17 cellular contexts compared by ENCODE assay signal in genomic region chr10:60463726-60464125, GRCh38.
A peak's percentile ranks its signal among the peaks of the same experiment; 100 is the strongest.
DNase-seq lines count a peak whose midpoint lies in the region; FAIRE-seq and TF ChIP-seq lines count a peak whose summit lies in the region.
"Had no signal": no experiment of that assay in that cellular context is flagged by ENCODE, and none has a peak within 500 bp of the region (broad histone marks: within the 10 kb centered on the region; RNA-seq: fewer than 3 reads in every experiment).

No MANE protein-coding gene starts in this region.

- no peaks in the 10 kb centered on the region for H3K27me3 ChIP-seq in adipocyte (replicated peaks; ENCODE audit: control insufficient read depth, insufficient read depth, low read length)
- H3K27me3 ChIP-seq: BLaER1 had no signal

- peak; percentile 50 for FAIRE-seq in H54 (lab: Jason Lieb, UNC)
- FAIRE-seq: GM12892, HepG2 had no signal

- no peaks in the 10 kb centered on the region for H3K36me3 ChIP-seq in adipocyte (ENCODE audit: control insufficient read depth, insufficient read depth, low read length, severe bottlenecking)
- H3K36me3 ChIP-seq: BLaER1 had no signal

- DNase-seq in H54 (ENCODE audit: insufficient read length, low spot score), result no peak
- peak; percentile 28 for DNase-seq in adipocyte (ENCODE audit: low read depth)
- peak; percentile 45 for DNase-seq in fibroblast of peridontal ligament (ENCODE audit: extremely low read depth)
- DNase-seq in HEK293T (ENCODE audit: extremely low spot score), result no peak
- no peak for DNase-seq in lower leg skin (ENCODE audit: low spot score in 2 of 2)
- no peak for DNase-seq in D341Med (ENCODE audit: low spot score)
- no peak for DNase-seq in NCI-H82 (lab: John Stamatoyannopoulos, UW)
- DNase-seq: 8988T; Calu3; CD4-positive, alpha-beta memory T cell; DMS 273 treated with DMSO at 0.1 percent for 48 hours; GDM1; GOT3; H9 had no signal

- H3K4me3 ChIP-seq in adipocyte (ENCODE audit: low read length), result no peak overlapping the region
- no peak overlapping the region for H3K4me3 ChIP-seq in lower leg skin (ENCODE audit: low read depth, poor library complexity, severe bottlenecking)
- H3K4me3 ChIP-seq: BLaER1 had no signal

- no peaks in the 10 kb centered on the region for H3K4me1 ChIP-seq in adipocyte (ENCODE audit: control insufficient read depth, insufficient read depth, low read length)
- H3K4me1 ChIP-seq: BLaER1 had no signal

- no peak overlapping the region for H3K9ac ChIP-seq in adipocyte (ENCODE audit: low read length)
- H3K9ac ChIP-seq: BLaER1 had no signal

- POLR2A ChIA-PET in HEK293T (lab: Yijun Ruan, JAX), result no interaction called here

- TF ChIP-seq CTCF in lower leg skin (IDR thresholded peaks at IDR 0.05), result no peak

- CTCF ChIA-PET in HEK293T (lab: Yijun Ruan, JAX), result no interaction called here

- intact Hi-C loops in lower leg skin (cut with DNase I; ENCODE audit: low total_unique reads), result no loop called here

- TF ChIP-seq POLR2A in H54 (IDR thresholded peaks at IDR 0.05; ENCODE audit: low read depth, low read length) (no peak), lower leg skin (IDR thresholded peaks at IDR 0.05) (no peak)

- H3K9me3 ChIP-seq in adipocyte (ENCODE audit: control insufficient read depth, low read length), result no peaks in the 10 kb centered on the region
- H3K9me3 ChIP-seq: BLaER1 had no signal

TF ChIP-seq in HEK293T, 16 proteins besides CTCF, POLR2A, EP300 and RAD21:
- no peak for TF ChIP-seq PKNOX1 (IDR thresholded peaks at IDR 0.05)
- no peak for TF ChIP-seq ZNF384 (IDR thresholded peaks at IDR 0.05)
- no peak for TF ChIP-seq BHLHE40 (IDR thresholded peaks at IDR 0.05; ENCODE audit: borderline replicate concordance)
- no peak for TF ChIP-seq SP1 (IDR thresholded peaks at IDR 0.05)
- no peak for TF ChIP-seq NFRKB (IDR thresholded peaks at IDR 0.05)

Comparison
In these comparisons a context has a peak if more than half of its experiments do, and no peak if none do; other contexts are left out.
1. DNase-seq: peak in adipocyte (single experiment) and fibroblast of peridontal ligament (single experiment); none in H54 (single experiment), HEK293T (single experiment), lower leg skin (0 of 2), D341Med (single experiment) and NCI-H82 (single experiment).